11 cellular contexts compared by ENCODE assay signal in the genomic region with DNA sequence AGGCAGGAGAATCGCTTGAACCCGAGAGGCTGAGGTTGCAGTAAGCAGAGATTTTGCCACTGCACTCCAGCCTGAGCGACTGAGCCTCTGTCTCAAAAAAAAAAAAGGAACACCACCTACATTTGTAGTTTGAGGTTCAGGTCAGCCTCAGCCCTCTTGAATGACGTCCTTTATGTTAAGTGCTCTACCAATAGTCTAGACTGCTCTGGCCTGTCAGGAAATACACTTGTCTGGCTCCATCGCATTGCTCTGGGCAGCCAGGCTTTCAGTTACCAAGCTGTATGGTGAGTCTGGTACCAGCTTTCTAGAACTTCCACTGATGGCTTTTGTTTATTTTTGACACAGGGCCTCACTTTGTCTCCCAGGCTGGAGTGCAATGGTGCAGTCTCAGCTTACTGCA. TPM values are rescaled to one million over a fixed set of nuclear protein-coding genes. Genes with fewer than 3 reads are reported as not detected.
"Had no signal": no experiment of that assay in that cellular context is flagged by ENCODE, and none has a peak within 500 bp of the region (broad histone marks: within the 10 kb centered on the region; RNA-seq: fewer than 3 reads in every experiment).

No MANE protein-coding gene starts in this region.

- H3K4me3 ChIP-seq: GM23248, HAP-1, K562 had no signal

- H3K27ac ChIP-seq: GM23248, HL-60, KMS-11 had no signal

- ATAC-seq: HCT116, K562 had no signal

- DNase-seq: GM23248, GOT3, H7, HFFc6, IMR-90 had no signal

- H3K9me3 ChIP-seq: HAP-1 had no signal

RNA-seq across cellular contexts. Expression of gene GPR179, which starts 19.3 kb away (rescaled TPM):
- total RNA-seq: GM23248, HFFc6, HT1080, IMR-90, K562 had no signal
